Comparison of ENCODE assay signal across 19 cellular contexts in the genomic region with DNA sequence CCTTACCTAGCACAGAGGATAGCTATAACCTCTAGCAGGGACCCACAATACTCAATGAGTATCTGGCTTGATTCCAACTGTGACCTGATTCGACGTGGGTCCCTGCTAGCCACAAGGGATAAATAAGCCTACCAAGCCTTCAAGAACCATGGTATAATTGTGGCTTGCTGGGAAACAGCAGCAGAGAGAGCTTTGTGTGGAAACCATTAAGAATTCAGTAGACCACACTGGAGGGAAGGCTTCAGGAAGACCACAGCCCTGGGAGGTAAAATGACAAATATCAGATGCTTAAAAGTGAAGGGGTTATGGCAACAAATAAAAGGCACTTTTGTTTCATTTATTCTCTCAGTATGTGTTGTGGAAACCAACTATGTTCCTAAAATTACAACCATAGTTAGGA.
DNase-seq lines count a peak whose midpoint lies in the region; ATAC-seq and TF ChIP-seq lines count a peak whose summit lies in the region.
"Had no signal": no experiment of that assay in that cellular context is flagged by ENCODE, and none has a peak within 500 bp of the region (broad histone marks: within the 10 kb centered on the region; RNA-seq: fewer than 3 reads in every experiment).

No MANE protein-coding gene starts in this region.

- H3K27ac ChIP-seq in KOPT-K1 (ENCODE audit: low read depth, low read length, poor library complexity, severe bottlenecking), result peak overlapping the region; percentile 82
- no peak overlapping the region for H3K27ac ChIP-seq in neural progenitor cell
- H3K27ac ChIP-seq: brain microvascular endothelial cell, HL-60, KMS-11, left lung, right atrium auricular region, testis had no signal

- H3K9me3 ChIP-seq in KOPT-K1 (ENCODE audit: insufficient read depth, low read length, poor library complexity, severe bottlenecking) (no peaks in the 10 kb centered on the region), neural progenitor cell (ENCODE audit: low read depth) (no peaks in the 10 kb centered on the region)
- H3K9me3 ChIP-seq: left lung, right atrium auricular region, testis had no signal

- peak overlapping the region; percentile 3 for H3K4me3 Mint-ChIP-seq in T-helper 2 cell treated with Interferon-gamma antibody and Interleukin-4, amounts not matched to agents 5 μg/mL and 100 μg/mL, for 36 hours
- H3K4me3 Mint-ChIP-seq in neural progenitor cell (peak overlapping the region; percentile 90), HFFc6 (no peak overlapping the region; the same call in 1 of the 2 replicates)

- H3K27me3 Mint-ChIP-seq in T-helper 2 cell treated with Interferon-gamma antibody and Interleukin-4, amounts not matched to agents 5 μg/mL and 100 μg/mL, for 36 hours (ENCODE audit: low read depth), result peaks cover 10% of the 10 kb centered on the region
- H3K27me3 Mint-ChIP-seq in neural progenitor cell (ENCODE audit: insufficient read depth, low read depth), result peaks cover 9% of the 10 kb centered on the region
- H3K27me3 Mint-ChIP-seq in HFFc6 (ENCODE audit: insufficient read depth), result peaks cover 1% of the 10 kb centered on the region

- peaks cover 13% of the 10 kb centered on the region for H3F3A ChIP-seq in neural progenitor cell (ENCODE audit: low read depth)

- no peak overlapping the region for H2AFZ ChIP-seq in neural progenitor cell (replicated peaks)

- H3K36me3 Mint-ChIP-seq in T-helper 2 cell treated with Interferon-gamma antibody and Interleukin-4, amounts not matched to agents 5 μg/mL and 100 μg/mL, for 36 hours (ENCODE audit: low read depth), result peaks cover 7% of the 10 kb centered on the region
- H3K36me3 Mint-ChIP-seq in neural progenitor cell (peaks cover 1% of the 10 kb centered on the region), HFFc6 (ENCODE audit: low read depth) (peaks cover 7% of the 10 kb centered on the region; the same call in 1 of the 2 replicates)
- H3K36me3 Mint-ChIP-seq: WTC11 had no signal

- no peak for TF ChIP-seq CTCF in neural progenitor cell (IDR thresholded peaks at IDR 0.05)
- TF ChIP-seq CTCF in HFFc6 (IDR thresholded peaks at IDR 0.05), result no peak

- peaks cover 48% of the 10 kb centered on the region for H3K4me1 Mint-ChIP-seq in T-helper 2 cell treated with Interferon-gamma antibody and Interleukin-4, amounts not matched to agents 5 μg/mL and 100 μg/mL, for 36 hours (ENCODE audit: low read depth)
- H3K4me1 Mint-ChIP-seq in neural progenitor cell (peaks cover 25% of the 10 kb centered on the region), HFFc6 (ENCODE audit: low read depth) (peaks cover 53% of the 10 kb centered on the region)

- H3K36me3 ChIP-seq in KOPT-K1 (ENCODE audit: insufficient read depth, low read length), result no peaks in the 10 kb centered on the region
- no peaks in the 10 kb centered on the region for H3K36me3 ChIP-seq in neural progenitor cell
- H3K36me3 ChIP-seq: brain microvascular endothelial cell, left lung, right atrium auricular region had no signal

- no peak overlapping the region for H3K4me2 ChIP-seq in neural progenitor cell

- no peak overlapping the region for H3K27ac Mint-ChIP-seq in T-helper 2 cell treated with Interferon-gamma antibody and Interleukin-4, amounts not matched to agents 5 μg/mL and 100 μg/mL, for 36 hours
- no peak overlapping the region for H3K27ac Mint-ChIP-seq in neural progenitor cell
- H3K27ac Mint-ChIP-seq in HFFc6, result no peak overlapping the region
- H3K27ac Mint-ChIP-seq: WTC11 had no signal

- H3K4me1 ChIP-seq in neural progenitor cell, result peaks cover 19% of the 10 kb centered on the region

- DNase-seq in T-helper 2 cell treated with Interferon-gamma antibody and Interleukin-4, amounts not matched to agents 5 μg/mL and 100 μg/mL, for 36 hours (ENCODE audit: low spot score), result no peak
- DNase-seq in T-helper 2 cell (no peak), astrocyte of the hippocampus (ENCODE audit: low read depth, low spot score) (peak; percentile 73), neural progenitor cell (ENCODE audit: low spot score) (no peak), HFFc6 (no peak)
- DNase-seq: activated effector memory CD4-positive, alpha-beta T cell treated with Interleukin-2 at 50 U/mL for 16 hours; brain microvascular endothelial cell; COR-L47; left lung; NCI-H1417; NCI-H446; testis had no signal

- peaks cover 16% of the 10 kb centered on the region for H3K79me2 ChIP-seq in neural progenitor cell (ENCODE audit: low read depth)

- no peak overlapping the region for H3K9ac ChIP-seq in neural progenitor cell
- H3K9ac ChIP-seq: KMS-11 had no signal

- H3K27me3 ChIP-seq in neural progenitor cell, result peaks cover 40% of the 10 kb centered on the region
- H3K27me3 ChIP-seq: brain microvascular endothelial cell, left lung, right atrium auricular region, testis had no signal

- peaks cover 12% of the 10 kb centered on the region for H4K20me1 ChIP-seq in neural progenitor cell (ENCODE audit: low read depth)

- ATAC-seq in GM18520 (IDR thresholded peaks at IDR 0.05; ENCODE audit: unreplicated experiment) (no peak), HG02840 (IDR thresholded peaks at IDR 0.05; ENCODE audit: low FRiP score, unreplicated experiment) (no peak)
- ATAC-seq: left lung, WTC11 had no signal

- H3K9me3 Mint-ChIP-seq in T-helper 2 cell treated with Interferon-gamma antibody and Interleukin-4, amounts not matched to agents 5 μg/mL and 100 μg/mL, for 36 hours, result no peaks in the 10 kb centered on the region
- H3K9me3 Mint-ChIP-seq in neural progenitor cell, result no peaks in the 10 kb centered on the region
- H3K9me3 Mint-ChIP-seq in HFFc6, result no peaks in the 10 kb centered on the region
- H3K9me3 Mint-ChIP-seq: WTC11 had no signal

- H3K4me3 ChIP-seq in neural progenitor cell, result no peak overlapping the region
- H3K4me3 ChIP-seq: right atrium auricular region, testis had no signal
